ENCODE assay signal across 8 cellular contexts in the genomic region with DNA sequence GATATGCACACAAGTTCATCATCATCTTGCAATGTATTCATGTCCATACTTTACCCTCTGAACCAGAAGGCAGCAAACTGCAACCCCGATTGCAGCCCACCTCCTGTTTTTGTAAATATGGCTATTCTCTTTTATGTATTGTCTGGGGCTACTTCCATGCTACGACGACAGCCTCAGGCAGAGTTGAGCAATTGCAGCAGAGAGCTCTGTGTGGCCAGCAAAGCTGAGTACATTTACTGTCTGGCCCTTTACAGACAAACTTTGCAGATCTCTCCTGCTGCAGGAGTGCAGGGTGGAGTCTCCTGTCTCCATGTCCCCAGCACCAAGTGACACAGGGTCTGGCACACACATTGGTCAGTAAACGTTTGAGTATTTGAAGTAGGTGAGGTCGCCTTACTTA. TPM values are rescaled to one million over a fixed set of nuclear protein-coding genes. Genes with fewer than 3 reads are reported as not detected.
DNase-seq lines count a peak whose midpoint lies in the region; ATAC-seq and TF ChIP-seq lines count a peak whose summit lies in the region.

No MANE protein-coding gene starts in this region.

- H3K9ac ChIP-seq in liver (ENCODE audit: low read depth in 1 of 2, low read length in 2 of 2) = no peak overlapping the region

- no peak for ATAC-seq in HG02759 (IDR thresholded peaks at IDR 0.05; ENCODE audit: unreplicated experiment)

- H3K36me3 ChIP-seq in HEK293 (ENCODE audit: control insufficient read depth in 2 of 2, insufficient read depth in 1 of 2, low read length in 2 of 2) (peaks cover 0 to 22% of the 10 kb centered on the region in 2 experiments; a peak in 2 of 3 replicates), liver (ENCODE audit: control insufficient read depth in 4 of 4, insufficient read depth in 3 of 4, low read depth in 1 of 4, low read length in 3 of 4) (no peaks in the 10 kb centered on the region)

- H3K27me3 ChIP-seq in liver (ENCODE audit: control insufficient read depth in 4 of 4, insufficient read depth in 4 of 4, low read length in 3 of 4) = no peaks in the 10 kb centered on the region

- WGBS in liver = 24% methylated on average over 5 of the region's 5 CpGs

- H3K9me3 ChIP-seq in HEK293 (ENCODE audit: control insufficient read depth, insufficient read depth, low read depth, low read length) (no peaks in the 10 kb centered on the region), liver (ENCODE audit: control insufficient read depth in 4 of 4, low read length in 3 of 4) (no peaks in the 10 kb centered on the region)

- H3K4me3 ChIP-seq in HEK293 (ENCODE audit: low read depth, low read length) (no peak overlapping the region), liver (ENCODE audit: low read depth in 1 of 3, low read length in 3 of 3) (no peak overlapping the region)

- peak overlapping the region; percentile 57 for H3K27ac ChIP-seq in 22Rv1
- H3K27ac ChIP-seq in HEK293 (ENCODE audit: extremely low read depth, low read depth, low read length) = no peak overlapping the region
- H3K27ac ChIP-seq in liver (ENCODE audit: low read depth in 1 of 2, low read length in 2 of 2) = peak overlapping the region; percentile 15 to 16

- peak; percentile 62 to 85 for DNase-seq in T47D (ENCODE audit: low read depth in 1 of 2, low spot score in 1 of 2)
- no peak for DNase-seq in GOT3 (lab: John Stamatoyannopoulos, UW)
- no peak for DNase-seq in DMS79 treated with DMSO at 0.1 percent for 48 hours (lab: John Stamatoyannopoulos, UW)
- DNase-seq in AG08395 (ENCODE audit: low spot score) = no peak

- TF ChIP-seq CTCF in 22Rv1 (IDR thresholded peaks at IDR 0.05) = no peak
- no peak for TF ChIP-seq CTCF in HEK293 (tag by site-specific recombination; IDR thresholded peaks at IDR 0.05)
- no peak for TF ChIP-seq CTCF in liver (IDR thresholded peaks at IDR 0.05; ENCODE audit: low read depth, low read length, missing input control)

- TF ChIP-seq RAD21 in liver (IDR thresholded peaks at IDR 0.05) = peak; percentile 40 to 49

- POLR2A ChIA-PET in HEK293 (lab: Yijun Ruan, JAX) = interaction anchor here (1.4 to 1.7 kb wide), 2 partner anchors 15 to 48 kb away, joined by 4 to 5 read pairs; no protein-coding TSS in a partner anchor

- in situ Hi-C loops in T47D (cut with HindIII; ENCODE audit: low pct_unique_long_range_greater_than_20kb, low sequenced_read_pairs) = no loop called here

- CTCF ChIA-PET in HEK293 (lab: Yijun Ruan, JAX) = interaction anchor here (1.1 to 1.4 kb wide), 3 partner anchors 10 to 71 kb away, joined by 3 to 4 read pairs (median 4); no protein-coding TSS in a partner anchor

- H3K4me1 ChIP-seq in HEK293 (ENCODE audit: control insufficient read depth, insufficient read depth, low read length) (peaks cover 35% of the 10 kb centered on the region), liver (ENCODE audit: control insufficient read depth in 4 of 4, insufficient read depth in 4 of 4, low read length in 3 of 4) (peaks cover 33 to 62% (median 52%) of the 10 kb centered on the region in 4 donors)

TF ChIP-seq in HEK293, 187 proteins besides CTCF, POLR2A, EP300 and RAD21 (continues in another document):
- TF ChIP-seq ZNF530 (tag by site-specific recombination; IDR thresholded peaks at IDR 0.05; ENCODE audit: low read depth) (no peak), ZFP69B (tag by site-specific recombination; IDR thresholded peaks at IDR 0.05) (no peak), FEZF1 (tag by site-specific recombination; IDR thresholded peaks at IDR 0.05) (peak; percentile 12; the same call in 1 of the 2 replicates), KLF1 (tag by site-specific recombination; IDR thresholded peaks at IDR 0.05) (no peak), SETDB1 (IDR thresholded peaks at IDR 0.05; ENCODE audit: insufficient read length, low read length) (no peak), HOXD13 (CRISPR knock-in tag; IDR thresholded peaks at IDR 0.05; ENCODE audit: borderline replicate concordance) (no peak), GLIS1 (tag by site-specific recombination; IDR thresholded peaks at IDR 0.05) (no peak), ZSCAN30 (tag by site-specific recombination; IDR thresholded peaks at IDR 0.05) (0 out of 2 replicates have a peak, but pooled peaks have one; percentile 10), MYNN (tag by site-specific recombination; IDR thresholded peaks at IDR 0.05; ENCODE audit: borderline replicate concordance) (no peak), YY2 (tag by site-specific recombination; IDR thresholded peaks at IDR 0.05) (no peak), KLF10 (tag by site-specific recombination; IDR thresholded peaks at IDR 0.05) (no peak), HOXC10 (CRISPR knock-in tag; IDR thresholded peaks at IDR 0.05) (no peak), ZNF24 (tag by site-specific recombination; IDR thresholded peaks at IDR 0.05) (no peak), ZNF596 (tag by site-specific recombination; IDR thresholded peaks at IDR 0.05) (no peak), ZNF600 (tag by site-specific recombination; IDR thresholded peaks at IDR 0.05) (peak; percentile 64; the same call in 1 of the 2 replicates), ZNF660 (tag by site-specific recombination; IDR thresholded peaks at IDR 0.05) (no peak), ZNF19 (tag by site-specific recombination; IDR thresholded peaks at IDR 0.05; ENCODE audit: low read depth) (no peak), ZNF701 (tag by site-specific recombination; IDR thresholded peaks at IDR 0.05) (no peak)
- TF ChIP-seq, protein P1, sequence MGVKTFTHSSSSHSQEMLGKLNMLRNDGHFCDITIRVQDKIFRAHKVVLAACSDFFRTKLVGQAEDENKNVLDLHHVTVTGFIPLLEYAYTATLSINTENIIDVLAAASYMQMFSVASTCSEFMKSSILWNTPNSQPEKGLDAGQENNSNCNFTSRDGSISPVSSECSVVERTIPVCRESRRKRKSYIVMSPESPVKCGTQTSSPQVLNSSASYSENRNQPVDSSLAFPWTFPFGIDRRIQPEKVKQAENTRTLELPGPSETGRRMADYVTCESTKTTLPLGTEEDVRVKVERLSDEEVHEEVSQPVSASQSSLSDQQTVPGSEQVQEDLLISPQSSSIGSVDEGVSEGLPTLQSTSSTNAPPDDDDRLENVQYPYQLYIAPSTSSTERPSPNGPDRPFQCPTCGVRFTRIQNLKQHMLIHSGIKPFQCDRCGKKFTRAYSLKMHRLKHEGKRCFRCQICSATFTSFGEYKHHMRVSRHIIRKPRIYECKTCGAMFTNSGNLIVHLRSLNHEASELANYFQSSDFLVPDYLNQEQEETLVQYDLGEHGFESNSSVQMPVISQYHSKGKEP (tag by site-specific recombination; IDR thresholded peaks at IDR 0.05) = 0 out of 2 replicates have a peak, but pooled peaks have one; percentile 17

TF ChIP-seq in liver, 16 proteins besides CTCF, POLR2A, EP300 and RAD21 (continues in another document):
- peak in 1 of 2 donors; percentile 24 for TF ChIP-seq HNF4A (conservative IDR thresholded peaks at IDR 0.05)
- no peak for TF ChIP-seq FOXA2 (IDR thresholded peaks at IDR 0.05)
- no peak for TF ChIP-seq SP1 (IDR thresholded peaks at IDR 0.05)
- TF ChIP-seq RXRA (IDR thresholded peaks at IDR 0.05) = peak in 1 of 2 donors; percentile 40
- TF ChIP-seq, protein P2, sequence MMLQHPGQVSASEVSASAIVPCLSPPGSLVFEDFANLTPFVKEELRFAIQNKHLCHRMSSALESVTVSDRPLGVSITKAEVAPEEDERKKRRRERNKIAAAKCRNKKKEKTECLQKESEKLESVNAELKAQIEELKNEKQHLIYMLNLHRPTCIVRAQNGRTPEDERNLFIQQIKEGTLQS (IDR thresholded peaks at IDR 0.05) = no peak
- TF ChIP-seq JUND (IDR thresholded peaks at IDR 0.05) = no peak
- TF ChIP-seq NR2F2 (IDR thresholded peaks at IDR 0.05) = no peak
- TF ChIP-seq, protein P3, sequence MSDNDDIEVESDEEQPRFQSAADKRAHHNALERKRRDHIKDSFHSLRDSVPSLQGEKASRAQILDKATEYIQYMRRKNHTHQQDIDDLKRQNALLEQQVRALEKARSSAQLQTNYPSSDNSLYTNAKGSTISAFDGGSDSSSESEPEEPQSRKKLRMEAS (IDR thresholded peaks at IDR 0.05) = no peak
- TF ChIP-seq, protein P4, sequence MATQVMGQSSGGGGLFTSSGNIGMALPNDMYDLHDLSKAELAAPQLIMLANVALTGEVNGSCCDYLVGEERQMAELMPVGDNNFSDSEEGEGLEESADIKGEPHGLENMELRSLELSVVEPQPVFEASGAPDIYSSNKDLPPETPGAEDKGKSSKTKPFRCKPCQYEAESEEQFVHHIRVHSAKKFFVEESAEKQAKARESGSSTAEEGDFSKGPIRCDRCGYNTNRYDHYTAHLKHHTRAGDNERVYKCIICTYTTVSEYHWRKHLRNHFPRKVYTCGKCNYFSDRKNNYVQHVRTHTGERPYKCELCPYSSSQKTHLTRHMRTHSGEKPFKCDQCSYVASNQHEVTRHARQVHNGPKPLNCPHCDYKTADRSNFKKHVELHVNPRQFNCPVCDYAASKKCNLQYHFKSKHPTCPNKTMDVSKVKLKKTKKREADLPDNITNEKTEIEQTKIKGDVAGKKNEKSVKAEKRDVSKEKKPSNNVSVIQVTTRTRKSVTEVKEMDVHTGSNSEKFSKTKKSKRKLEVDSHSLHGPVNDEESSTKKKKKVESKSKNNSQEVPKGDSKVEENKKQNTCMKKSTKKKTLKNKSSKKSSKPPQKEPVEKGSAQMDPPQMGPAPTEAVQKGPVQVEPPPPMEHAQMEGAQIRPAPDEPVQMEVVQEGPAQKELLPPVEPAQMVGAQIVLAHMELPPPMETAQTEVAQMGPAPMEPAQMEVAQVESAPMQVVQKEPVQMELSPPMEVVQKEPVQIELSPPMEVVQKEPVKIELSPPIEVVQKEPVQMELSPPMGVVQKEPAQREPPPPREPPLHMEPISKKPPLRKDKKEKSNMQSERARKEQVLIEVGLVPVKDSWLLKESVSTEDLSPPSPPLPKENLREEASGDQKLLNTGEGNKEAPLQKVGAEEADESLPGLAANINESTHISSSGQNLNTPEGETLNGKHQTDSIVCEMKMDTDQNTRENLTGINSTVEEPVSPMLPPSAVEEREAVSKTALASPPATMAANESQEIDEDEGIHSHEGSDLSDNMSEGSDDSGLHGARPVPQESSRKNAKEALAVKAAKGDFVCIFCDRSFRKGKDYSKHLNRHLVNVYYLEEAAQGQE (IDR thresholded peaks at IDR 0.05) = no peak
- no peak for TF ChIP-seq EGR1 (IDR thresholded peaks at IDR 0.05; ENCODE audit: low read depth in 2 of 2)
- peak; percentile 21 for TF ChIP-seq YY1 (IDR thresholded peaks at IDR 0.05)
- no peak for TF ChIP-seq GABPA (IDR thresholded peaks at IDR 0.05 in 1 of 2, conservative IDR thresholded peaks at IDR 0.05 in 1 of 2)
- TF ChIP-seq FOXA1 (IDR thresholded peaks at IDR 0.05) = no peak
- TF ChIP-seq TAF1 (conservative IDR thresholded peaks at IDR 0.05) = no peak

RNA-seq across cellular contexts. Expression of a gene that starts 27.0 kb away (rescaled TPM):
- 10 to 100 TPM; 29.3 to 44.3 TPM for total RNA-seq in liver
- polyA plus RNA-seq in liver = 10 to 100 TPM; 10.3 to 24.7 TPM

Comparison
In these comparisons a context has a peak if more than half of its experiments do, and no peak if none do; other contexts are left out.
1. DNase-seq: peak in T47D (2 of 2); none in GOT3 (single experiment), DMS79 treated with DMSO at 0.1 percent for 48 hours (single experiment) and AG08395 (single experiment).